In genomic region chr5:111079846-111080245, GRCh38 we compare ENCODE assay signal across 20 cellular contexts. TPM values are rescaled to one million over a fixed set of nuclear protein-coding genes. Genes with fewer than 3 reads are reported as not detected.
"Had no signal": no experiment of that assay in that cellular context is flagged by ENCODE, and none has a peak within 500 bp of the region (broad histone marks: within the 10 kb centered on the region; RNA-seq: fewer than 3 reads in every experiment).

No MANE protein-coding gene starts in this region.

- H3K4me1 ChIP-seq: gastrocnemius medialis, psoas muscle, right lobe of liver had no signal

- H3K27ac Mint-ChIP-seq: nephron; stimulated activated memory B cell treated with anti-CD40 and anti-IgM and Interleukin-4, amounts not matched to agents 10 μg/mL and 1 μg/mL and 100 μg/mL, for 72 hours had no signal

- ATAC-seq: esophagus mucosa; gastrocnemius medialis; left colon; left ventricle myocardium superior; psoas muscle; right lobe of liver; stimulated activated memory B cell treated with anti-CD40 and anti-IgM and Interleukin-4, amounts not matched to agents 10 μg/mL and 1 μg/mL and 100 μg/mL, for 72 hours had no signal

- H3K9me3 ChIP-seq: gastrocnemius medialis, psoas muscle, right lobe of liver, stomach had no signal

- H3K4me3 ChIP-seq: coronary artery, gastrocnemius medialis, lung, psoas muscle, right lobe of liver, stomach had no signal

- H3K27ac ChIP-seq: coronary artery, gastrocnemius medialis, psoas muscle, right lobe of liver, stomach had no signal

- H3K4me1 Mint-ChIP-seq: nephron had no signal

- H3K9me3 Mint-ChIP-seq: stimulated activated memory B cell treated with anti-CD40 and anti-IgM and Interleukin-4, amounts not matched to agents 10 μg/mL and 1 μg/mL and 100 μg/mL, for 72 hours had no signal

- H3K27me3 ChIP-seq: gastrocnemius medialis, right lobe of liver, stomach had no signal

- DNase-seq: effector CD4-positive, alpha-beta T cell; gastrocnemius medialis; glutamatergic neuron; left colon; left ventricle myocardium superior; mesenchymal stem cell; midbrain; psoas muscle; retina; right lobe of liver; stimulated activated CD4-positive, alpha-beta T cell treated with anti-CD3 and anti-CD28 coated beads, Interleukin-4, amount 100 ng/mL, for 1 hour; stomach; trophoblast cell had no signal

- H3K36me3 Mint-ChIP-seq: stimulated activated memory B cell treated with anti-CD40 and anti-IgM and Interleukin-4, amounts not matched to agents 10 μg/mL and 1 μg/mL and 100 μg/mL, for 72 hours had no signal

- H3K36me3 ChIP-seq: gastrocnemius medialis, right lobe of liver, stomach had no signal

- FAIRE-seq: urothelium cell line had no signal

- H3K4me3 Mint-ChIP-seq: nephron; stimulated activated memory B cell treated with anti-CD40 and anti-IgM and Interleukin-4, amounts not matched to agents 10 μg/mL and 1 μg/mL and 100 μg/mL, for 72 hours had no signal

RNA-seq across cellular contexts. Expression of gene TSLP, which starts 8.3 kb away (rescaled TPM):
- total RNA-seq: cerebellum had no signal
